In genomic region chr20:5580940-5581708, GRCh38 we compare ENCODE assay signal across 16 cellular contexts. TPM values are rescaled to one million over a fixed set of nuclear protein-coding genes. Genes with fewer than 3 reads are reported as not detected.
A peak's percentile ranks its signal among the peaks of the same experiment; 100 is the strongest.
DNase-seq lines count a peak whose midpoint lies in the region; ATAC-seq, FAIRE-seq and TF ChIP-seq lines count a peak whose summit lies in the region.
"Had no signal": no experiment of that assay in that cellular context is flagged by ENCODE, and none has a peak within 500 bp of the region (broad histone marks: within the 10 kb centered on the region; RNA-seq: fewer than 3 reads in every experiment).

No MANE protein-coding gene starts in this region.

- peaks cover under 1% of the 10 kb centered on the region; the same call in 1 of the 2 replicates for H3K4me1 ChIP-seq in GM12878 (ENCODE audit: control insufficient read depth, insufficient read depth, low read length)
- no peaks in the 10 kb centered on the region for H3K4me1 ChIP-seq in osteoblast (ENCODE audit: insufficient read depth, low read length)

- H3K27me3 Mint-ChIP-seq in activated CD4-positive, alpha-beta T cell treated with anti-CD3 and anti-CD28 coated beads, Interleukin-2, amount 10 ng/mL, durations not matched to agents 7 days and 5 days, result no peaks in the 10 kb centered on the region
- no peaks in the 10 kb centered on the region for H3K27me3 Mint-ChIP-seq in activated CD4-positive, alpha-beta T cell treated with anti-CD3 and anti-CD28 coated beads, Interleukin-2, amount 10 ng/mL, durations not matched to agents 24 days and 14 days
- H3K27me3 Mint-ChIP-seq: CD4-positive, alpha-beta T cell had no signal

- TF ChIP-seq POLR2A in GM12878 (IDR thresholded peaks at IDR 0.05; ENCODE audit: low read depth, low read length), result no peak

- RAD21 ChIA-PET in GM12878 (lab: Charles Lee; ENCODE audit: unreplicated experiment), result interaction anchor here (0.6 to 1.6 kb wide), 6 partner anchors 9 to 207 kb away, joined by 3 to 6 read pairs (median 4); no protein-coding TSS in a partner anchor

- no peaks in the 10 kb centered on the region for H3K9me3 Mint-ChIP-seq in activated CD4-positive, alpha-beta T cell treated with anti-CD3 and anti-CD28 coated beads, Interleukin-2, amount 10 ng/mL, durations not matched to agents 7 days and 5 days
- no peaks in the 10 kb centered on the region for H3K9me3 Mint-ChIP-seq in activated CD4-positive, alpha-beta T cell treated with anti-CD3 and anti-CD28 coated beads, Interleukin-2, amount 10 ng/mL, durations not matched to agents 24 days and 14 days
- H3K9me3 Mint-ChIP-seq: CD4-positive, alpha-beta T cell had no signal

- no peak for FAIRE-seq in GM12878 (lab: Jason Lieb, UNC)
- FAIRE-seq: GM12891, H1, HepG2, HTR-8/SVneo had no signal

- H3K27ac Mint-ChIP-seq in activated CD4-positive, alpha-beta T cell treated with anti-CD3 and anti-CD28 coated beads, Interleukin-2, amount 10 ng/mL, durations not matched to agents 7 days and 5 days, result peak overlapping the region; percentile 25
- no peak overlapping the region for H3K27ac Mint-ChIP-seq in activated CD4-positive, alpha-beta T cell treated with anti-CD3 and anti-CD28 coated beads, Interleukin-2, amount 10 ng/mL, durations not matched to agents 24 days and 14 days
- H3K27ac Mint-ChIP-seq: CD4-positive, alpha-beta T cell had no signal

- in situ Hi-C loops in GM12878 (cut with MboI), result no loop called here
- in situ Hi-C loops in ACHN (cut with HindIII; ENCODE audit: low pct_ligation_motif_present, low pct_unique_long_range_greater_than_20kb, low sequenced_read_pairs), result no loop called here

- H3K9ac ChIP-seq in GM12878 (ENCODE audit: control insufficient read depth, insufficient read depth, low read length), result no peak overlapping the region

- TF ChIP-seq EP300 in GM12878 (IDR thresholded peaks at IDR 0.05; ENCODE audit: borderline replicate concordance in 1 of 2, control insufficient read depth in 1 of 2, low read depth in 2 of 2, low read length in 2 of 2), result no peak

- H3K36me3 ChIP-seq in GM12878 (ENCODE audit: control insufficient read depth in 2 of 2, insufficient read depth in 2 of 2, low read length in 1 of 2), result peaks cover 14 to 42% of the 10 kb centered on the region in 2 experiments
- peaks cover 32% of the 10 kb centered on the region for H3K36me3 ChIP-seq in osteoblast (ENCODE audit: insufficient read depth, low read length)

- SMC1A ChIA-PET in GM12878 (lab: Charles Lee; ENCODE audit: uncharacterized antibody, unreplicated experiment), result interaction anchor here (0.6 to 2.0 kb wide), 10 partner anchors 8 to 65 kb away, joined by 3 to 18 read pairs (median 4); no protein-coding TSS in a partner anchor

- no peak overlapping the region for H3K4me3 Mint-ChIP-seq in activated CD4-positive, alpha-beta T cell treated with anti-CD3 and anti-CD28 coated beads, Interleukin-2, amount 10 ng/mL, durations not matched to agents 7 days and 5 days
- H3K4me3 Mint-ChIP-seq in activated CD4-positive, alpha-beta T cell treated with anti-CD3 and anti-CD28 coated beads, Interleukin-2, amount 10 ng/mL, durations not matched to agents 24 days and 14 days, result no peak overlapping the region
- H3K4me3 Mint-ChIP-seq: CD4-positive, alpha-beta T cell had no signal

- peaks cover 40% of the 10 kb centered on the region for H3K79me2 ChIP-seq in GM12878 (ENCODE audit: control insufficient read depth, insufficient read depth, low read length)
- peaks cover 3% of the 10 kb centered on the region for H3K79me2 ChIP-seq in osteoblast (ENCODE audit: insufficient read depth, low read length)

- H3K9me3 ChIP-seq in GM12878 (replicated peaks; ENCODE audit: control insufficient read depth, insufficient read depth, low read length) (no peaks in the 10 kb centered on the region), osteoblast (ENCODE audit: low read depth, low read length) (no peaks in the 10 kb centered on the region)

- intact Hi-C loops in activated CD4-positive, alpha-beta T cell treated with anti-CD3 and anti-CD28 coated beads, Interleukin-2, amount 10 ng/mL, durations not matched to agents 24 days and 14 days (cut with micrococcal nuclease), result no loop called here
- intact Hi-C loops in GM12878 (cut with micrococcal nuclease; ENCODE audit: unreplicated experiment), result no loop called here

- H3K27ac ChIP-seq in GM12878 (ENCODE audit: control insufficient read depth, insufficient read depth) (no peak overlapping the region), osteoblast (ENCODE audit: low read depth, low read length) (no peak overlapping the region)

- H2AFZ ChIP-seq in GM12878 (ENCODE audit: control insufficient read depth, low read depth, low read length), result no peak overlapping the region
- H2AFZ ChIP-seq in osteoblast (ENCODE audit: low read length), result no peak overlapping the region

- POLR2A ChIA-PET in activated CD4-positive, alpha-beta T cell treated with anti-CD3 and anti-CD28 coated beads, Interleukin-2, amount 10 ng/mL, durations not matched to agents 7 days and 5 days (lab: Charles Lee), result no interaction called here
- POLR2A ChIA-PET in GM12878 (lab: Charles Lee), result interaction anchor here (0.6 to 1.2 kb wide), 5 partner anchors 9 to 207 kb away, joined by 3 to 8 read pairs (median 3); no protein-coding TSS in a partner anchor

- no TSS peak for BruUV-seq in GM12878 (replicated peaks; lab: Mats Ljungman, UMichigan)

- no peak; the same call in 1 of the 3 replicates for ATAC-seq in GM12878
- ATAC-seq: HepG2 had no signal

- CTCF ChIA-PET in activated CD4-positive, alpha-beta T cell treated with anti-CD3 and anti-CD28 coated beads, Interleukin-2, amount 10 ng/mL, durations not matched to agents 7 days and 5 days (lab: Charles Lee), result interaction anchor here (1.1 to 1.3 kb wide), 2 partner anchors 9 to 12 kb away, joined by 3 to 4 read pairs; no protein-coding TSS in a partner anchor
- CTCF ChIA-PET in GM12878 (lab: Yijun Ruan, JAX), result interaction anchor here (0.6 to 2.3 kb wide), 6 partner anchors 9 to 207 kb away, joined by 3 to 16 read pairs (median 3); no protein-coding TSS in a partner anchor

- WGBS in GM12878 (ENCODE audit: insufficient coverage, insufficient replicate concordance, low lambda C conversion rate, missing lambda C conversion rate), result 63% methylated on average over 5 of the region's 5 CpGs

- H3K36me3 Mint-ChIP-seq in activated CD4-positive, alpha-beta T cell treated with anti-CD3 and anti-CD28 coated beads, Interleukin-2, amount 10 ng/mL, durations not matched to agents 7 days and 5 days (ENCODE audit: low read depth), result peaks cover 34% of the 10 kb centered on the region
- peaks cover 49% of the 10 kb centered on the region for H3K36me3 Mint-ChIP-seq in activated CD4-positive, alpha-beta T cell treated with anti-CD3 and anti-CD28 coated beads, Interleukin-2, amount 10 ng/mL, durations not matched to agents 24 days and 14 days (ENCODE audit: low read depth)

- H3K27me3 ChIP-seq in GM12878 (replicated peaks in 1 of 2; ENCODE audit: control insufficient read depth in 2 of 2, insufficient read depth in 2 of 2, low read length in 1 of 2) (no peaks in the 10 kb centered on the region), osteoblast (ENCODE audit: insufficient read depth, low read length) (no peaks in the 10 kb centered on the region)

- H3K4me1 Mint-ChIP-seq in activated CD4-positive, alpha-beta T cell treated with anti-CD3 and anti-CD28 coated beads, Interleukin-2, amount 10 ng/mL, durations not matched to agents 7 days and 5 days, result peaks cover 6% of the 10 kb centered on the region
- H3K4me1 Mint-ChIP-seq in activated CD4-positive, alpha-beta T cell treated with anti-CD3 and anti-CD28 coated beads, Interleukin-2, amount 10 ng/mL, durations not matched to agents 24 days and 14 days, result peaks cover 10% of the 10 kb centered on the region

- TF ChIP-seq CTCF in GM12878 (IDR thresholded peaks at IDR 0.05 in 2 of 3, conservative IDR thresholded peaks at IDR 0.05 in 1 of 3; ENCODE audit: control insufficient read depth in 2 of 3, extremely low read depth in 1 of 3, insufficient read depth in 1 of 3, low read depth in 3 of 3, low read length in 3 of 3) (no peak), osteoblast (IDR thresholded peaks at IDR 0.05; ENCODE audit: extremely low read depth, low read depth, low read length) (no peak)

- TF ChIP-seq RAD21 in GM12878 (IDR thresholded peaks at IDR 0.05; ENCODE audit: insufficient read depth, low read depth, low read length), result no peak

- H3K4me3 ChIP-seq in GM12878, result no peak overlapping the region
- H3K4me3 ChIP-seq in osteoblast (ENCODE audit: insufficient read depth, low read length), result no peak overlapping the region

- DNase-seq in activated CD4-positive, alpha-beta T cell treated with anti-CD3 and anti-CD28 coated beads, Interleukin-2, amount 10 ng/mL, durations not matched to agents 7 days and 5 days, result no peak
- no peak for DNase-seq in activated CD4-positive, alpha-beta T cell treated with anti-CD3 and anti-CD28 coated beads, Interleukin-2, amount 10 ng/mL, durations not matched to agents 24 days and 14 days
- DNase-seq in GM12878 (ENCODE audit: low read depth, low spot score), result no peak
- peak; percentile 50 for DNase-seq in osteoblast (ENCODE audit: insufficient read length, low spot score, missing footprints)
- DNase-seq in iPS-NIHi7 (ENCODE audit: extremely low spot score), result no peak
- no peak for DNase-seq in ACHN
- no peak for DNase-seq in NCI-H82 treated with DMSO at 0.1 percent for 48 hours (lab: John Stamatoyannopoulos, UW; ENCODE audit: unreplicated experiment)
- DNase-seq: 8988T; C1 segment of cervical spinal cord; CD4-positive, alpha-beta T cell; DMS79; HCEC 1CT had no signal

- H3K4me2 ChIP-seq in GM12878 (ENCODE audit: control insufficient read depth, insufficient read depth) (no peak overlapping the region), osteoblast (ENCODE audit: insufficient read depth, low read length) (no peak overlapping the region)

- H4K20me1 ChIP-seq in GM12878 (ENCODE audit: control insufficient read depth, insufficient read depth) (no peaks in the 10 kb centered on the region), osteoblast (ENCODE audit: insufficient read depth, low read length) (no peaks in the 10 kb centered on the region)

RNA-seq across cellular contexts. Expression of gene GPCPD1, which starts 29.7 kb away (rescaled TPM):
- total RNA-seq in activated CD4-positive, alpha-beta T cell treated with anti-CD3 and anti-CD28 coated beads, Interleukin-2, amount 10 ng/mL, durations not matched to agents 7 days and 5 days, result 10 to 100 TPM; 26.1 to 33.0 TPM
- total RNA-seq in activated CD4-positive, alpha-beta T cell treated with anti-CD3 and anti-CD28 coated beads, Interleukin-2, amount 10 ng/mL, durations not matched to agents 24 days and 14 days, result 34.8 and 37.7 TPM in 2 replicates
- 327 and 357 TPM in 2 replicates for total RNA-seq in GM12878 (2013; cell fraction: nucleolus; rRNA removed)
- total RNA-seq in GM12878 (2014; rRNA removed), result 35.2 and 42.1 TPM in 2 replicates
- total RNA-seq in GM12878 (2014; rRNA removed; fragmentation: Illumina TruSeq; extraction: Trizol), result 46.3 and 49.8 TPM in 2 replicates
- total RNA-seq in GM12878 (2021), result 55.0 and 59.4 TPM in 2 replicates
- polyA plus RNA-seq in GM12878 (2011; ENCODE audit: low read depth), result 38.8 TPM
- polyA plus RNA-seq in GM12878 (2011; rRNA removed), result 87.4 and 116 TPM in 2 replicates
- 26.8 and 34.0 TPM in 2 replicates for polyA plus RNA-seq in GM12878 (2011; cell fraction: cytosol; rRNA removed)
- 94.3 and 132 TPM in 2 replicates for polyA plus RNA-seq in GM12878 (2011; cell fraction: nucleus; rRNA removed)
- polyA plus RNA-seq in GM12878 (2012), result 48.8 and 69.8 TPM in 2 replicates
- 38.2 and 55.0 TPM in 2 replicates for polyA plus RNA-seq in GM12878 (2014; fragmentation: Illumina TruSeq; extraction: Trizol)
- 10 to 100 TPM; 14.5 to 14.6 TPM for polyA plus RNA-seq in GM12878 (2014; fragmentation: Nextera tagmentation; extraction: Ambion mirVana)
- 29.2 and 34.3 TPM in 2 replicates for polyA plus RNA-seq in GM12878 (2014; rRNA removed)
- polyA plus RNA-seq in GM12878 (2016; fragmentation: Nextera tagmentation; extraction: Ambion mirVana), result 10 to 100 TPM; 46.2 to 49.2 TPM
- 45.8 and 63.5 TPM in 2 replicates for polyA minus RNA-seq in GM12878 (2011; rRNA and poly(A)+ RNA removed)
- 13.2 and 23.1 TPM in 2 replicates for polyA minus RNA-seq in GM12878 (2011; cell fraction: cytosol; rRNA and poly(A)+ RNA removed)
- 42.9 and 56.6 TPM in 2 replicates for polyA minus RNA-seq in GM12878 (2011; cell fraction: nucleus; rRNA and poly(A)+ RNA removed)
- 22.4 and 23.9 TPM in 2 replicates for total RNA-seq in osteoblast
